25 cellular contexts compared by ENCODE assay signal in genomic region chr5:45596320-45596719, GRCh38.
A peak's percentile ranks its signal among the peaks of the same experiment; 100 is the strongest.
DNase-seq lines count a peak whose midpoint lies in the region; ATAC-seq, FAIRE-seq and TF ChIP-seq lines count a peak whose summit lies in the region.
"Had no signal": no experiment of that assay in that cellular context is flagged by ENCODE, and none has a peak within 500 bp of the region (broad histone marks: within the 10 kb centered on the region; RNA-seq: fewer than 3 reads in every experiment).

No MANE protein-coding gene starts in this region.

- peak; percentile 50 to 91 (median 90) for ATAC-seq in pancreas
- ATAC-seq in HG03520 (IDR thresholded peaks at IDR 0.05; ENCODE audit: unreplicated experiment) = no peak
- ATAC-seq: A549, GM12878, HCT116 had no signal

- TF ChIP-seq CTCF in pancreas (IDR thresholded peaks at IDR 0.05) (no peak), adrenal gland (IDR thresholded peaks at IDR 0.05) (no peak)

- intact Hi-C loops in pancreas (cut with DNase I) (no loop called here), adrenal gland (cut with DNase I) (no loop called here)

- H3K27me3 ChIP-seq in pancreas (no peaks in the 10 kb centered on the region), adrenal gland (no peaks in the 10 kb centered on the region)
- H3K27me3 ChIP-seq: BE2C; BLaER1 treated with 17β-estradiol and CSF1 and Interleukin-3, amounts not matched to agents 10 nM and 100 nM had no signal

- no peak for FAIRE-seq in pancreas (lab: Jason Lieb, UNC)
- FAIRE-seq: A549, D721Med, GM12878, GM19239 had no signal

- peaks cover 0 to 15% (median 0%) of the 10 kb centered on the region in 3 donors for H3K4me1 ChIP-seq in pancreas
- H3K4me1 ChIP-seq in adrenal gland (replicated peaks in 1 of 2) = no peaks in the 10 kb centered on the region
- H3K4me1 ChIP-seq: A549; BE2C; BLaER1 treated with 17β-estradiol and CSF1 and Interleukin-3, amounts not matched to agents 10 nM and 100 nM had no signal

- H3K36me3 ChIP-seq in pancreas = no peaks in the 10 kb centered on the region
- no peaks in the 10 kb centered on the region for H3K36me3 ChIP-seq in adrenal gland (replicated peaks in 1 of 2)
- H3K36me3 ChIP-seq: BE2C; BLaER1 treated with 17β-estradiol and CSF1 and Interleukin-3, amounts not matched to agents 10 nM and 100 nM had no signal

- TF ChIP-seq POLR2A in adrenal gland (IDR thresholded peaks at IDR 0.05) = no peak

- H3K27ac ChIP-seq in pancreas (peak overlapping the region in 1 of 4 donors; percentile 41), adrenal gland (no peak overlapping the region)
- H3K27ac ChIP-seq: A549; BLaER1 treated with 17β-estradiol and CSF1 and Interleukin-3, amounts not matched to agents 10 nM and 100 nM; GM23248 had no signal

- peak overlapping the region in 1 of 4 donors; percentile 8 for H3K4me3 ChIP-seq in pancreas
- no peak overlapping the region for H3K4me3 ChIP-seq in adrenal gland
- H3K4me3 ChIP-seq: A549; BLaER1 treated with 17β-estradiol and CSF1 and Interleukin-3, amounts not matched to agents 10 nM and 100 nM; GM12878; GM23248 had no signal

- DNase-seq in NCI-H146 (lab: John Stamatoyannopoulos, UW) = peak; percentile 22
- peak; percentile 6 to 9 for DNase-seq in NCI-H1930 (lab: John Stamatoyannopoulos, UW)
- peak; percentile 64 for DNase-seq in NCI-H748 treated with DMSO at 0.1 percent for 48 hours (lab: John Stamatoyannopoulos, UW)
- DNase-seq in pancreas = no peak
- no peak for DNase-seq in adrenal gland
- no peak for DNase-seq in GOT3 (lab: John Stamatoyannopoulos, UW)
- DNase-seq: 8988T; ACHN; AML-193; BE2C; CD4-positive, alpha-beta T cell; CD8-positive, alpha-beta memory T cell; DMS 273 treated with DMSO at 0.1 percent for 48 hours; DMS79; EL; GDM1; GM23248; H9 had no signal

- H3K9me3 ChIP-seq in pancreas (no peaks in the 10 kb centered on the region), adrenal gland (replicated peaks in 1 of 3) (no peaks in the 10 kb centered on the region)
- H3K9me3 ChIP-seq: A549; BE2C; BLaER1 treated with 17β-estradiol and CSF1 and Interleukin-3, amounts not matched to agents 10 nM and 100 nM had no signal

Comparison
In these comparisons a context has a peak if more than half of its experiments do, and no peak if none do; other contexts are left out.
1. DNase-seq: peak in NCI-H146 (single experiment), NCI-H1930 (2 of 2) and NCI-H748 treated with DMSO at 0.1 percent for 48 hours (single experiment); none in pancreas (0 of 6), adrenal gland (0 of 7) and GOT3 (single experiment).